ENCODE assay signal across 15 cellular contexts in the genomic region with DNA sequence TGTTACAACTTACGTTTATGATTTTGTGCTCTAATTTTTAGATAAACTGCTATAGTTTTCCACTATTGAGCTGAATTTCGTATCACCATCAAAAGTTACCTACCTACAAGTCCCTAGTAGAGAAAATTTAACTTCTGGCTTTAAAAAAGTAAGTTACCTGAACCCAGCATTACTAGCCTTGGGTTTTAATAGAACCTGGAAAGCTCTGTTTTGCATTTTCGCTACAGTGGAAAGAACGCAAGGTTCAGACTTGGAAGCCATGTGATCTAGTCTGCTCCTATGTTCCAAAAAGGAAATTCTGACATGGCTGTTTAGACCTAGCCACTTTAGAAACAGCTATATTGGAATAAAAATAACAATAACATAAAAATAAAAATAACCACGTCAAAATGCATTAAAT.
DNase-seq lines count a peak whose midpoint lies in the region; ATAC-seq and TF ChIP-seq lines count a peak whose summit lies in the region.
"Had no signal": no experiment of that assay in that cellular context is flagged by ENCODE, and none has a peak within 500 bp of the region (broad histone marks: within the 10 kb centered on the region; RNA-seq: fewer than 3 reads in every experiment).

No MANE protein-coding gene starts in this region.

- 89 to 90% methylated on average over 5 of the region's 5 CpGs for WGBS in thyroid gland, 2 donors

- no peaks in the 10 kb centered on the region for H3K36me3 Mint-ChIP-seq in naive B cell

- peak overlapping the region; percentile 83 for H3K4me2 ChIP-seq in Loucy (ENCODE audit: low read depth, low read length, poor library complexity, severe bottlenecking)

- no peak for TF ChIP-seq POLR2A in thyroid gland (IDR thresholded peaks at IDR 0.05)

- TF ChIP-seq CTCF in Loucy (conservative IDR thresholded peaks at IDR 0.05; ENCODE audit: low read length) (no peak), ascending aorta (IDR thresholded peaks at IDR 0.05) (no peak), thyroid gland (IDR thresholded peaks at IDR 0.05) (no peak)

- H3K4me1 Mint-ChIP-seq in naive B cell, result peaks cover 72 to 87% (median 81%) of the 10 kb centered on the region in 3 donors

- ATAC-seq in naive B cell (ENCODE audit: low read depth in 2 of 2) (no peak), GM21381 (IDR thresholded peaks at IDR 0.05; ENCODE audit: unreplicated experiment) (no peak), GM19467 (IDR thresholded peaks at IDR 0.05; ENCODE audit: unreplicated experiment) (no peak)
- ATAC-seq: activated CD8-positive, alpha-beta T cell treated with anti-CD3 and anti-CD28 coated beads for 36 hours had no signal

- DNase-seq in ascending aorta (ENCODE audit: low spot score in 2 of 2) (no peak), naive B cell (no peak), thyroid gland (no peak), UCSD-AML1 (lab: John Stamatoyannopoulos, UW; ENCODE audit: unreplicated experiment) (no peak)
- DNase-seq: activated CD8-positive, alpha-beta T cell treated with anti-CD3 and anti-CD28 coated beads for 36 hours; hippocampal formation; kidney; NCI-H1417 treated with DMSO at 0.1 percent for 48 hours; NCI-H82; SW 1271 had no signal

- H4K20me1 ChIP-seq in Loucy (ENCODE audit: insufficient read depth, low read length, poor library complexity, severe bottlenecking), result no peaks in the 10 kb centered on the region

- peak overlapping the region in 4 of 6 donors; percentile 94 to 98 (median 96) for H3K27ac Mint-ChIP-seq in naive B cell
- H3K27ac Mint-ChIP-seq: activated T-helper 1 cell treated with anti-CD3 and anti-CD28 coated beads, Interleukin-12 subunit alpha, Interleukin-12 subunit beta, Interleukin-2, Interleukin-4 antibody, amounts not matched to agents 30 ng/mL and 10 ng/mL and 1 ng/mL, durations not matched to agents 14 hours and 24 hours and 36 hours had no signal

- H3K9me3 ChIP-seq in Loucy (ENCODE audit: insufficient read depth, low read depth, low read length), result no peaks in the 10 kb centered on the region
- H3K9me3 ChIP-seq in ascending aorta, result no peaks in the 10 kb centered on the region
- H3K9me3 ChIP-seq in thyroid gland, result no peaks in the 10 kb centered on the region
- H3K9me3 ChIP-seq: HAP-1 had no signal

- H3K27me3 Mint-ChIP-seq in naive B cell, result no peaks in the 10 kb centered on the region
- H3K27me3 Mint-ChIP-seq: activated CD8-positive, alpha-beta T cell treated with anti-CD3 and anti-CD28 coated beads for 36 hours had no signal

- H3K4me3 ChIP-seq in Loucy (ENCODE audit: low read length, poor library complexity, severe bottlenecking) (peak overlapping the region; percentile 71), ascending aorta (peak overlapping the region in 1 of 2 donors; percentile 17), thyroid gland (replicated peaks in 1 of 3) (no peak overlapping the region)
- H3K4me3 ChIP-seq: HAP-1 had no signal

- peak overlapping the region; percentile 74 for H3K9ac ChIP-seq in Loucy (ENCODE audit: low read depth, low read length, poor library complexity, severe bottlenecking)

- H3K9me2 ChIP-seq in Loucy (replicated peaks; ENCODE audit: low read depth, low read length), result no peaks in the 10 kb centered on the region

- H3K36me3 ChIP-seq in Loucy (ENCODE audit: insufficient read depth, low read length) (no peaks in the 10 kb centered on the region), ascending aorta (no peaks in the 10 kb centered on the region), thyroid gland (no peaks in the 10 kb centered on the region)
- H3K36me3 ChIP-seq: HAP-1 had no signal

- H3F3A ChIP-seq in Loucy (ENCODE audit: low read depth), result peaks cover 22% of the 10 kb centered on the region

- H3K79me2 ChIP-seq in Loucy (ENCODE audit: insufficient read depth, low read length), result peaks cover 26% of the 10 kb centered on the region; the same call in 1 of the 2 replicates

- no peaks in the 10 kb centered on the region for H3K9me3 Mint-ChIP-seq in naive B cell

- intact Hi-C loops in ascending aorta (cut with DNase I) (loop anchor here (5.0 kb wide), 1 partner anchor 34 kb away; no protein-coding TSS in a partner anchor), thyroid gland (cut with DNase I) (no loop called here)

- H3K4me3 Mint-ChIP-seq in naive B cell, result peak overlapping the region in 7 of 8 donors; percentile 55 to 79 (median 63)
- H3K4me3 Mint-ChIP-seq: activated CD8-positive, alpha-beta T cell treated with anti-CD3 and anti-CD28 coated beads for 36 hours had no signal

- H3K27me3 ChIP-seq in Loucy (ENCODE audit: insufficient read depth, low read length, poor library complexity, severe bottlenecking) (no peaks in the 10 kb centered on the region), ascending aorta (no peaks in the 10 kb centered on the region), thyroid gland (no peaks in the 10 kb centered on the region)

- H3K27ac ChIP-seq in ascending aorta (peak overlapping the region; percentile 59 to 72), thyroid gland (peak overlapping the region; percentile 24 to 37 (median 37))

- peaks cover 80% of the 10 kb centered on the region for H3K4me1 ChIP-seq in Loucy (ENCODE audit: insufficient read depth, low read length, poor library complexity, severe bottlenecking)
- H3K4me1 ChIP-seq in ascending aorta, result peaks cover 5 to 17% of the 10 kb centered on the region in 2 donors
- peaks cover 25 to 35% of the 10 kb centered on the region in 2 donors for H3K4me1 ChIP-seq in thyroid gland

- H2AFZ ChIP-seq in Loucy (ENCODE audit: low read length), result no peak overlapping the region
